Comparison of ENCODE assay signal across 19 cellular contexts in genomic region chr2:53755022-53755630, GRCh38. TPM values are rescaled to one million over a fixed set of nuclear protein-coding genes. Genes with fewer than 3 reads are reported as not detected.
DNase-seq lines count a peak whose midpoint lies in the region; ATAC-seq, FAIRE-seq and TF ChIP-seq lines count a peak whose summit lies in the region.
"Had no signal": no experiment of that assay in that cellular context is flagged by ENCODE, and none has a peak within 500 bp of the region (broad histone marks: within the 10 kb centered on the region; RNA-seq: fewer than 3 reads in every experiment).

No MANE protein-coding gene starts in this region.

- H3K36me3 ChIP-seq in adrenal gland (replicated peaks in 1 of 2): peaks cover 0 to 7% of the 10 kb centered on the region in 2 donors
- H3K36me3 ChIP-seq in small intestine (ENCODE audit: control insufficient read depth in 2 of 2, insufficient read depth in 2 of 2, low read length in 2 of 2): peaks cover 2 to 4% of the 10 kb centered on the region in 2 donors
- H3K36me3 ChIP-seq in effector memory CD4-positive, alpha-beta T cell (ENCODE audit: control insufficient read depth, insufficient read depth, low read length): peaks cover 5% of the 10 kb centered on the region
- H3K36me3 ChIP-seq: uterus had no signal

- H3K4me3 ChIP-seq in adrenal gland: no peak overlapping the region
- H3K4me3 ChIP-seq in small intestine (ENCODE audit: low read depth in 1 of 2, low read length in 2 of 2): no peak overlapping the region
- H3K4me3 ChIP-seq in effector memory CD4-positive, alpha-beta T cell (ENCODE audit: insufficient read depth, low read depth, low read length, poor library complexity, severe bottlenecking): no peak overlapping the region
- H3K4me3 ChIP-seq: uterus had no signal

- H3K27ac ChIP-seq in adrenal gland (no peak overlapping the region), small intestine (ENCODE audit: low read depth in 1 of 2, low read length in 1 of 2) (no peak overlapping the region)
- H3K27ac ChIP-seq in effector memory CD4-positive, alpha-beta T cell (ENCODE audit: insufficient read depth, low read length, poor library complexity, severe bottlenecking): no peak overlapping the region
- H3K27ac ChIP-seq: uterus had no signal

- H3K4me1 ChIP-seq in adrenal gland (replicated peaks in 1 of 2) (peaks cover 0 to 13% of the 10 kb centered on the region in 2 donors), small intestine (ENCODE audit: control insufficient read depth in 2 of 2, insufficient read depth in 1 of 2, low read depth in 1 of 2, low read length in 1 of 2) (no peaks in the 10 kb centered on the region)
- no peaks in the 10 kb centered on the region for H3K4me1 ChIP-seq in effector memory CD4-positive, alpha-beta T cell (ENCODE audit: control insufficient read depth, insufficient read depth, low read length, poor library complexity, severe bottlenecking)
- H3K4me1 ChIP-seq: uterus had no signal

- H3K27me3 ChIP-seq in adrenal gland: no peaks in the 10 kb centered on the region
- no peaks in the 10 kb centered on the region for H3K27me3 ChIP-seq in small intestine (ENCODE audit: control insufficient read depth in 2 of 2, insufficient read depth in 2 of 2, low read length in 2 of 2)
- no peaks in the 10 kb centered on the region for H3K27me3 ChIP-seq in effector memory CD4-positive, alpha-beta T cell (replicated peaks; ENCODE audit: control insufficient read depth, insufficient read depth, low read length, poor library complexity, severe bottlenecking)
- H3K27me3 ChIP-seq: uterus had no signal

- 78 to 87% (median 84%) methylated on average over 3 of the region's 3 CpGs for WGBS in adrenal gland, 4 donors
- WGBS in small intestine, 3 donors: 35 to 64% (median 49%) methylated on average over 3 of the region's 3 CpGs

- ATAC-seq in GM19452 (IDR thresholded peaks at IDR 0.05; ENCODE audit: unreplicated experiment) (peak; percentile 50), Right ventricle myocardium superior (ENCODE audit: poor library complexity) (no peak)
- ATAC-seq: T-cell had no signal

- DNase-seq in adrenal gland (peak in 4 of 7 donors; percentile 14 to 53 (median 40)), Right ventricle myocardium superior (peak; percentile 64), small intestine (peak; percentile 31), activated gamma-delta T cell (lab: John Stamatoyannopoulos, UW) (no peak), activated gamma-delta T cell treated with Interleukin-2 at 50 U/mL for 16 hours (no peak)
- DNase-seq in stimulated activated CD8-positive, alpha-beta memory T cell treated with anti-CD3 and anti-CD28 coated beads, Interleukin-4, amount 100 ng/mL, for 48 hours: no peak
- DNase-seq in effector memory CD4-positive, alpha-beta T cell: no peak
- DNase-seq: activated B cell treated with CpG ODN at 0.5 μM for 24 hours; activated naive CD4-positive, alpha-beta T cell treated with Interleukin-2 at 50 U/mL for 16 hours; effector CD8-positive, alpha-beta T cell; NCI-H2029; NCI-H748 treated with DMSO at 0.1 percent for 48 hours; RPMI8226; stimulated activated naive CD4-positive, alpha-beta T cell; T-cell; uterus had no signal

- H3K9me3 ChIP-seq in adrenal gland (replicated peaks in 1 of 3) (no peaks in the 10 kb centered on the region), small intestine (ENCODE audit: control insufficient read depth, low read depth) (no peaks in the 10 kb centered on the region)
- H3K9me3 ChIP-seq in effector memory CD4-positive, alpha-beta T cell (ENCODE audit: control insufficient read depth, low read length): no peaks in the 10 kb centered on the region
- H3K9me3 ChIP-seq: uterus had no signal

- intact Hi-C loops in adrenal gland (cut with DNase I): no loop called here
- intact Hi-C loops in Right ventricle myocardium superior (cut with DNase I): no loop called here

- no peak for TF ChIP-seq POLR2A in adrenal gland (IDR thresholded peaks at IDR 0.05)

- FAIRE-seq in small intestine (lab: Jason Lieb, UNC): no peak
- FAIRE-seq: GM12892, islet of Langerhans had no signal

- no peak for TF ChIP-seq CTCF in adrenal gland (IDR thresholded peaks at IDR 0.05)

RNA-seq across cellular contexts. Expression of gene CHAC2, which starts 12.5 kb away (rescaled TPM):
- total RNA-seq in adrenal gland (10 to 100 TPM in 1 of 8 donors, 1 to 10 TPM in 6, under 1 TPM in 1; 0.85 to 11.1 (median 4.3) TPM), Right ventricle myocardium superior (4.0 TPM)
- polyA plus RNA-seq in adrenal gland (10 to 100 TPM in 1 of 3 donors, 1 to 10 TPM in 2; 2.0 to 18.6 (median 2.9) TPM), small intestine (10 to 100 TPM in 1 of 3 donors, 1 to 10 TPM in 2; 6.8 to 14.7 (median 7.2) TPM)

RNA-seq across cellular contexts. Expression of gene ASB3, which starts 31.6 kb away (rescaled TPM):
- total RNA-seq in adrenal gland (10 to 100 TPM; 13.2 to 51.3 (median 21.8) TPM), Right ventricle myocardium superior (9.8 TPM)
- polyA plus RNA-seq in adrenal gland (10 to 100 TPM; 10.1 to 15.4 (median 12.3) TPM), small intestine (1 to 10 TPM; 6.0 to 6.7 (median 6.5) TPM)

RNA-seq across cellular contexts. Expression of gene ERLEC1, which starts 31.7 kb away (rescaled TPM):
- total RNA-seq in adrenal gland (100 to 1,000 TPM in 2 of 8 donors, 10 to 100 TPM in 6; 41.6 to 129 (median 56.4) TPM), Right ventricle myocardium superior (32.3 TPM)
- polyA plus RNA-seq in adrenal gland (100 to 1,000 TPM in 1 of 3 donors, 10 to 100 TPM in 2; 18.4 to 149 (median 20.8) TPM), small intestine (10 to 100 TPM; 13.0 to 42.7 (median 19.7) TPM)

Comparison
In these comparisons a context has a peak if more than half of its experiments do, and no peak if none do; other contexts are left out.
1. DNase-seq: peak in adrenal gland (4 of 7), Right ventricle myocardium superior (single experiment) and small intestine (single experiment); none in stimulated activated CD8-positive, alpha-beta memory T cell treated with anti-CD3 and anti-CD28 coated beads, Interleukin-4, amount 100 ng/mL, for 48 hours (single experiment), activated gamma-delta T cell (single experiment), effector memory CD4-positive, alpha-beta T cell (0 of 3) and activated gamma-delta T cell treated with Interleukin-2 at 50 U/mL for 16 hours (single experiment).